In genomic region chr14:31263485-31264133, GRCh38 we compare ENCODE assay signal across 12 cellular contexts. TPM values are rescaled to one million over a fixed set of nuclear protein-coding genes. Genes with fewer than 3 reads are reported as not detected.
DNase-seq lines count a peak whose midpoint lies in the region; ATAC-seq, FAIRE-seq and TF ChIP-seq lines count a peak whose summit lies in the region.
"Had no signal": no experiment of that assay in that cellular context is flagged by ENCODE, and none has a peak within 500 bp of the region (broad histone marks: within the 10 kb centered on the region; RNA-seq: fewer than 3 reads in every experiment).

No MANE protein-coding gene starts in this region.

- intact Hi-C loops in left colon (cut with DNase I, micrococcal nuclease) (no loop called here), testis (cut with DNase I; ENCODE audit: low total_unique reads) (no loop called here), CD14-positive monocyte (cut with micrococcal nuclease) (no loop called here)
- intact Hi-C loops in activated T-helper 2 cell treated with anti-CD3 and anti-CD28 coated beads, Interferon-gamma antibody, Interleukin-2, Interleukin-4, amounts not matched to agents 10 μg/mL and 5 μg/mL and 100 μg/mL, durations not matched to agents 14 hours and 24 hours and 36 hours (cut with micrococcal nuclease), result no loop called here

- H3K4me1 Mint-ChIP-seq in CD14-positive monocyte, result peaks cover 23% of the 10 kb centered on the region
- H3K4me1 Mint-ChIP-seq in activated T-helper 2 cell treated with anti-CD3 and anti-CD28 coated beads, Interferon-gamma antibody, Interleukin-2, Interleukin-4, amounts not matched to agents 10 μg/mL and 5 μg/mL and 100 μg/mL, durations not matched to agents 14 hours and 24 hours and 36 hours (ENCODE audit: low read depth), result no peaks in the 10 kb centered on the region

- no peaks in the 10 kb centered on the region for H3K9me3 ChIP-seq in testis
- H3K9me3 ChIP-seq: tibial nerve had no signal

- H3K27ac ChIP-seq in testis, result no peak overlapping the region

- H3K36me3 ChIP-seq in bronchial epithelial cell (ENCODE audit: control insufficient read depth, insufficient read depth, low read length), result no peaks in the 10 kb centered on the region
- no peaks in the 10 kb centered on the region for H3K36me3 ChIP-seq in testis (ENCODE audit: low read depth, missing control alignments)
- H3K36me3 ChIP-seq: tibial nerve had no signal

- FAIRE-seq in bronchial epithelial cell (lab: Jason Lieb, UNC), result peak; percentile 58

- TF ChIP-seq POLR2A in testis (IDR thresholded peaks at IDR 0.05), result no peak

- H3K36me3 Mint-ChIP-seq in CD14-positive monocyte, result peaks cover 0 to 5% of the 10 kb centered on the region in 2 donors
- H3K36me3 Mint-ChIP-seq in activated T-helper 2 cell treated with anti-CD3 and anti-CD28 coated beads, Interferon-gamma antibody, Interleukin-2, Interleukin-4, amounts not matched to agents 10 μg/mL and 5 μg/mL and 100 μg/mL, durations not matched to agents 14 hours and 24 hours and 36 hours (ENCODE audit: low read depth), result no peaks in the 10 kb centered on the region
- H3K36me3 Mint-ChIP-seq: memory B cell had no signal

- 60 to 75% methylated on average over 2 of the region's 2 CpGs for WGBS in testis, 2 donors

- no peak overlapping the region for H3K27ac Mint-ChIP-seq in CD14-positive monocyte
- H3K27ac Mint-ChIP-seq in activated T-helper 2 cell treated with anti-CD3 and anti-CD28 coated beads, Interferon-gamma antibody, Interleukin-2, Interleukin-4, amounts not matched to agents 10 μg/mL and 5 μg/mL and 100 μg/mL, durations not matched to agents 14 hours and 24 hours and 36 hours, result no peak overlapping the region
- H3K27ac Mint-ChIP-seq: memory B cell had no signal

- peaks cover 0 to 4% (median 0%) of the 10 kb centered on the region in 7 donors for H3K9me3 Mint-ChIP-seq in CD14-positive monocyte
- no peaks in the 10 kb centered on the region for H3K9me3 Mint-ChIP-seq in activated T-helper 2 cell treated with anti-CD3 and anti-CD28 coated beads, Interferon-gamma antibody, Interleukin-2, Interleukin-4, amounts not matched to agents 10 μg/mL and 5 μg/mL and 100 μg/mL, durations not matched to agents 14 hours and 24 hours and 36 hours
- H3K9me3 Mint-ChIP-seq: memory B cell had no signal

- peaks cover 6% of the 10 kb centered on the region for H3K4me1 ChIP-seq in testis

- no peak overlapping the region for H3K4me3 Mint-ChIP-seq in CD14-positive monocyte
- no peak overlapping the region for H3K4me3 Mint-ChIP-seq in activated T-helper 2 cell treated with anti-CD3 and anti-CD28 coated beads, Interferon-gamma antibody, Interleukin-2, Interleukin-4, amounts not matched to agents 10 μg/mL and 5 μg/mL and 100 μg/mL, durations not matched to agents 14 hours and 24 hours and 36 hours (ENCODE audit: low read depth)
- H3K4me3 Mint-ChIP-seq: memory B cell had no signal

- no peaks in the 10 kb centered on the region for H3K27me3 ChIP-seq in bronchial epithelial cell (ENCODE audit: control insufficient read depth, insufficient read depth, low read length)
- H3K27me3 ChIP-seq in testis, result no peaks in the 10 kb centered on the region
- H3K27me3 ChIP-seq: tibial nerve had no signal

- H3K4me3 ChIP-seq in bronchial epithelial cell (ENCODE audit: low read depth, low read length) (no peak overlapping the region), testis (no peak overlapping the region)
- H3K4me3 ChIP-seq: tibial nerve had no signal

- ATAC-seq in left colon, result peak; percentile 61

- DNase-seq in HT-29 (ENCODE audit: low spot score) (peak; percentile 61), bronchial epithelial cell (ENCODE audit: low read depth) (peak; percentile 99), left colon (no peak), testis (peak; percentile 46), CD14-positive monocyte (ENCODE audit: low spot score) (no peak), GM10266 (ENCODE audit: extremely low spot score) (no peak)
- DNase-seq in activated T-helper 2 cell treated with anti-CD3 and anti-CD28 coated beads, Interferon-gamma antibody, Interleukin-2, Interleukin-4, amounts not matched to agents 10 μg/mL and 5 μg/mL and 100 μg/mL, durations not matched to agents 14 hours and 24 hours and 36 hours (ENCODE audit: low spot score), result no peak
- DNase-seq in activated T-cell treated with anti-CD3 and anti-CD28 coated beads, Interleukin-2, amount 50 U/mL, for 48 hours, result no peak
- DNase-seq: activated CD4-positive, alpha-beta T cell treated with anti-CD3 and anti-CD28 coated beads, Interleukin-2, amount 50 U/mL, for 4 hours; NCI-H1436 had no signal

- TF ChIP-seq CTCF in bronchial epithelial cell (IDR thresholded peaks at IDR 0.05; ENCODE audit: insufficient read depth, low read length, severe bottlenecking) (no peak), testis (IDR thresholded peaks at IDR 0.05) (no peak), CD14-positive monocyte (IDR thresholded peaks at IDR 0.05) (no peak), GM10266 (IDR thresholded peaks at IDR 0.05; ENCODE audit: control insufficient read depth, insufficient read depth, low read depth, missing control alignments) (no peak)

- peaks cover 0 to 6% (median 0%) of the 10 kb centered on the region in 3 donors for H3K27me3 Mint-ChIP-seq in CD14-positive monocyte (ENCODE audit: low read depth in 3 of 3)
- peaks cover 1% of the 10 kb centered on the region for H3K27me3 Mint-ChIP-seq in activated T-helper 2 cell treated with anti-CD3 and anti-CD28 coated beads, Interferon-gamma antibody, Interleukin-2, Interleukin-4, amounts not matched to agents 10 μg/mL and 5 μg/mL and 100 μg/mL, durations not matched to agents 14 hours and 24 hours and 36 hours (ENCODE audit: low read depth)

RNA-seq across cellular contexts. Expression of gene HECTD1, which starts 56.0 kb away (rescaled TPM):
- total RNA-seq in HT-29 (2014; rRNA removed; shearing (Covaris generic)), result 73.1 and 75.3 TPM in 2 replicates
- 291 and 353 TPM in 2 replicates for total RNA-seq in bronchial epithelial cell
- 100 to 1,000 TPM; 129 to 142 TPM for total RNA-seq in left colon
- 100 to 1,000 TPM; 232 to 235 TPM for total RNA-seq in testis
- 124 TPM for polyA plus RNA-seq in testis (ENCODE audit: insufficient read depth, low read depth, low replicate concordance)
- 10 to 100 TPM; 12.7 to 21.5 TPM for polyA plus RNA-seq in CD14-positive monocyte
- total RNA-seq in activated T-helper 2 cell treated with anti-CD3 and anti-CD28 coated beads, Interferon-gamma antibody, Interleukin-2, Interleukin-4, amounts not matched to agents 10 μg/mL and 5 μg/mL and 100 μg/mL, durations not matched to agents 14 hours and 24 hours and 36 hours, result 109 and 114 TPM in 2 replicates

Comparison
In these comparisons a context has a peak if more than half of its experiments do, and no peak if none do; other contexts are left out.
1. DNase-seq: peak in HT-29 (single experiment), bronchial epithelial cell (single experiment) and testis (single experiment); none in left colon (0 of 2), CD14-positive monocyte (single experiment), GM10266 (single experiment), activated T-helper 2 cell treated with anti-CD3 and anti-CD28 coated beads, Interferon-gamma antibody, Interleukin-2, Interleukin-4, amounts not matched to agents 10 μg/mL and 5 μg/mL and 100 μg/mL, durations not matched to agents 14 hours and 24 hours and 36 hours (single experiment) and activated T-cell treated with anti-CD3 and anti-CD28 coated beads, Interleukin-2, amount 50 U/mL, for 48 hours (0 of 2).